Comparison of ENCODE assay signal across 20 cellular contexts in genomic region chr13:87124785-87125074, GRCh38.
A peak's percentile ranks its signal among the peaks of the same experiment; 100 is the strongest.
DNase-seq lines count a peak whose midpoint lies in the region; TF ChIP-seq lines count a peak whose summit lies in the region.
"Had no signal": no experiment of that assay in that cellular context is flagged by ENCODE, and none has a peak within 500 bp of the region (broad histone marks: within the 10 kb centered on the region; RNA-seq: fewer than 3 reads in every experiment).

No MANE protein-coding gene starts in this region.

- H3K4me1 ChIP-seq in BLaER1 treated with 17β-estradiol and CSF1 and Interleukin-3, amounts not matched to agents 10 nM and 100 nM = peaks cover 20 to 58% (median 34%) of the 10 kb centered on the region in 10 experiments
- H3K4me1 ChIP-seq in mesendoderm (ENCODE audit: control insufficient read depth, low read depth, low read length) = no peaks in the 10 kb centered on the region
- H3K4me1 ChIP-seq: uterus had no signal

- H4K20me1 ChIP-seq in BLaER1 treated with 17β-estradiol and CSF1 and Interleukin-3, amounts not matched to agents 10 nM and 100 nM = no peaks in the 10 kb centered on the region

- H3K18ac ChIP-seq in mesendoderm (ENCODE audit: low read length) = peak overlapping the region; percentile 22

- H3K56ac ChIP-seq in mesendoderm (ENCODE audit: low read length) = peak overlapping the region; percentile 40

- no peak overlapping the region for H2AK5ac ChIP-seq in mesendoderm (ENCODE audit: low read length)

- H2BK15ac ChIP-seq in mesendoderm (replicated peaks; ENCODE audit: low read depth) = no peak overlapping the region

- H3K36me3 ChIP-seq in BLaER1 treated with 17β-estradiol and CSF1 and Interleukin-3, amounts not matched to agents 10 nM and 100 nM = no peaks in the 10 kb centered on the region
- no peaks in the 10 kb centered on the region for H3K36me3 ChIP-seq in mesendoderm (ENCODE audit: control insufficient read depth, insufficient read depth, low read length)
- H3K36me3 ChIP-seq: uterus had no signal

- peak overlapping the region; percentile 53 to 82 (median 68) for H3K4me2 ChIP-seq in BLaER1 treated with 17β-estradiol and CSF1 and Interleukin-3, amounts not matched to agents 10 nM and 100 nM
- H3K4me2 ChIP-seq in mesendoderm (ENCODE audit: low read length) = no peak overlapping the region

- H3K79me1 ChIP-seq in mesendoderm (ENCODE audit: low read length) = no peaks in the 10 kb centered on the region

- no CpG with 5 or more reads among the region's 4 CpGs for WGBS in mesendoderm (ENCODE audit: extremely low coverage, insufficient coverage, low lambda C conversion rate)

- H4K8ac ChIP-seq in mesendoderm (ENCODE audit: low read depth, low read length) = no peak overlapping the region

- peak overlapping the region in 10 of 11 experiments; percentile 64 to 95 (median 89); a peak in 20 of 22 replicates for H3K27ac ChIP-seq in BLaER1 treated with 17β-estradiol and CSF1 and Interleukin-3, amounts not matched to agents 10 nM and 100 nM
- peak overlapping the region; percentile 6 for H3K27ac ChIP-seq in mesendoderm (ENCODE audit: low read depth, low read length)
- H3K27ac ChIP-seq: uterus had no signal

- no peaks in the 10 kb centered on the region for H3K27me3 ChIP-seq in BLaER1 treated with 17β-estradiol and CSF1 and Interleukin-3, amounts not matched to agents 10 nM and 100 nM
- no peaks in the 10 kb centered on the region for H3K27me3 ChIP-seq in mesendoderm (ENCODE audit: insufficient read depth, low read length, poor library complexity)
- H3K27me3 ChIP-seq: uterus had no signal

- no peak overlapping the region for H3K23ac ChIP-seq in mesendoderm (ENCODE audit: low read length)

- DNase-seq in KG1 (lab: John Stamatoyannopoulos, UW) = peak; percentile 25
- peak; percentile 8 for DNase-seq in UCSD-AML1 (lab: John Stamatoyannopoulos, UW; ENCODE audit: unreplicated experiment)
- peak; percentile 11 for DNase-seq in mesendoderm
- no peak for DNase-seq in stimulated activated CD4-positive, alpha-beta T cell treated with anti-CD3 and anti-CD28 coated beads, Interleukin-15, amount 100 ng/mL, for 24 hours
- DNase-seq in NCI-H82 (lab: John Stamatoyannopoulos, UW) = no peak
- DNase-seq in H4 (ENCODE audit: low spot score) = no peak
- no peak for DNase-seq in erythroblast (lab: John Stamatoyannopoulos, UW)
- DNase-seq: activated B cell treated with CpG ODN at 0.5 μM for 24 hours; activated CD4-positive, alpha-beta T cell treated with anti-CD3 and anti-CD28 coated beads, Interleukin-2, amount 50 U/mL, for 48 hours; activated CD8-positive, alpha-beta memory T cell treated with anti-CD3 and anti-CD28 coated beads, Interleukin-2, amount 50 U/mL, for 4 hours; central memory CD4-positive, alpha-beta T cell; dermis blood vessel endothelial cell; NCI-H1694; NCI-H526; nucleus accumbens; stimulated activated CD4-positive, alpha-beta T cell treated with anti-CD3 and anti-CD28 coated beads, Interleukin-2, amount 100 ng/mL, for 48 hours; stimulated activated naive B cell treated with anti-CD40 and anti-IgM and Interleukin-4, amounts not matched to agents 10 μg/mL and 1 μg/mL and 100 μg/mL, for 72 hours; T-helper 9 cell; uterus had no signal

- H3K4me3 ChIP-seq in BLaER1 treated with 17β-estradiol and CSF1 and Interleukin-3, amounts not matched to agents 10 nM and 100 nM = no peak overlapping the region
- H3K4me3 ChIP-seq in mesendoderm (ENCODE audit: low read length) = no peak overlapping the region
- H3K4me3 ChIP-seq: uterus had no signal

- no peak overlapping the region for H3K4ac ChIP-seq in mesendoderm (ENCODE audit: low read depth, low read length)

- no peak for TF ChIP-seq POLR2A in erythroblast (IDR thresholded peaks at IDR 0.05; ENCODE audit: low read length)

- H2BK120ac ChIP-seq in mesendoderm (ENCODE audit: low read depth, low read length) = no peak overlapping the region

- peak overlapping the region in 10 of 11 experiments; percentile 37 to 77 (median 70); a peak in 19 of 22 replicates for H3K9ac ChIP-seq in BLaER1 treated with 17β-estradiol and CSF1 and Interleukin-3, amounts not matched to agents 10 nM and 100 nM
- H3K9ac ChIP-seq in mesendoderm (ENCODE audit: low read length) = no peak overlapping the region

- H3K79me2 ChIP-seq in mesendoderm (ENCODE audit: control insufficient read depth, insufficient read depth, low read length) = no peaks in the 10 kb centered on the region

- peaks cover 0 to 15% (median 11%) of the 10 kb centered on the region in 11 experiments; a peak in 15 of 22 replicates for H3K9me3 ChIP-seq in BLaER1 treated with 17β-estradiol and CSF1 and Interleukin-3, amounts not matched to agents 10 nM and 100 nM (replicated peaks in 1 of 11)
- H3K9me3 ChIP-seq: uterus had no signal

- H2BK5ac ChIP-seq in mesendoderm (ENCODE audit: low read length) = peak overlapping the region; percentile 37

- no peak overlapping the region for H4K5ac ChIP-seq in mesendoderm (ENCODE audit: low read length)

Comparison
In these comparisons a context has a peak if more than half of its experiments do, and no peak if none do; other contexts are left out.
1. DNase-seq: peak in KG1 (single experiment), UCSD-AML1 (single experiment) and mesendoderm (single experiment); none in stimulated activated CD4-positive, alpha-beta T cell treated with anti-CD3 and anti-CD28 coated beads, Interleukin-15, amount 100 ng/mL, for 24 hours (single experiment), NCI-H82 (single experiment), H4 (single experiment) and erythroblast (0 of 2).